17 cellular contexts compared by ENCODE assay signal in the genomic region with DNA sequence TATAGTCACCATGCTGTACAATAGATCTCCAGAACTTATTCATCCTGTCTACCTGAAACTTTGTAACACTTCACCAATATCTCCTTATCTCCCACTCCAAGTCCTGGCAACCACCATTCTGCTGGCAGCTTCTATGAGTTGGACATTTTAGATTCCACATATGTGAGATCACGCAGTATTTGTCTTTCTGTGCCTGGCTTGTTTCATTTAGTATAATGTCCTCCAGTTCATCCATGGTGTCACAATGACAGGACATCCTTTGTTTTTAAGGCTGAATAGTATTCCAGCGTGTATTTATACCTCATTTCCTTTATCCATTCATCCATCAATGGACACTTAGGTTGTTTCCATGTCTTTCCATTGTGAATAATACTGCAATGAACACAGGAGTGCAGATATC.
DNase-seq lines count a peak whose midpoint lies in the region; ATAC-seq and TF ChIP-seq lines count a peak whose summit lies in the region.
"Had no signal": no experiment of that assay in that cellular context is flagged by ENCODE, and none has a peak within 500 bp of the region (broad histone marks: within the 10 kb centered on the region; RNA-seq: fewer than 3 reads in every experiment).

No MANE protein-coding gene starts in this region.

- ATAC-seq in heart left ventricle (peak in 3 of 4 donors; percentile 24 to 70 (median 31)), HG03097 (IDR thresholded peaks at IDR 0.05; ENCODE audit: low FRiP score, unreplicated experiment) (no peak)

- peaks cover 0 to 5% (median 0%) of the 10 kb centered on the region in 12 donors for H3K9me3 ChIP-seq in heart left ventricle
- H3K9me3 ChIP-seq in ascending aorta: no peaks in the 10 kb centered on the region
- H3K9me3 ChIP-seq: BLaER1, Caco-2 had no signal

- no peak for TF ChIP-seq POLR2A in heart left ventricle (IDR thresholded peaks at IDR 0.05)

- 50 to 58% (median 54%) methylated on average over 2 of the region's 2 CpGs for WGBS in heart left ventricle, 4 donors

- H3K36me3 ChIP-seq in heart left ventricle (no peaks in the 10 kb centered on the region), ascending aorta (no peaks in the 10 kb centered on the region)
- H3K36me3 ChIP-seq: BLaER1 had no signal

- H3K27ac ChIP-seq in heart left ventricle: no peak overlapping the region
- H3K27ac ChIP-seq in ascending aorta: no peak overlapping the region
- H3K27ac ChIP-seq: BLaER1, HL-60 had no signal

- H3K4me3 ChIP-seq in heart left ventricle: no peak overlapping the region
- no peak overlapping the region for H3K4me3 ChIP-seq in ascending aorta
- H3K4me3 ChIP-seq: BLaER1 had no signal

- in situ Hi-C loops in KBM-7 (cut with MboI; ENCODE audit: low pct_unique_long_range_greater_than_20kb, low sequenced_read_pairs): no loop called here

- no peak for TF ChIP-seq CTCF in heart left ventricle (IDR thresholded peaks at IDR 0.05)
- TF ChIP-seq CTCF in ascending aorta (IDR thresholded peaks at IDR 0.05): no peak

- intact Hi-C loops in heart left ventricle (cut with DNase I): loop anchor here in 2 of 10 donors (10.0 kb wide), 2 partner anchors 138 to 148 kb away; no protein-coding TSS in a partner anchor
- intact Hi-C loops in cardiac septum (cut with DNase I): no loop called here
- intact Hi-C loops in ascending aorta (cut with DNase I): no loop called here

- DNase-seq in heart left ventricle (peak in 1 of 5 donors; percentile 30), cardiac septum (ENCODE audit: low spot score) (no peak), dermis blood vessel endothelial cell (peak; percentile 25), lung microvascular endothelial cell (ENCODE audit: low read depth in 2 of 2) (peak; percentile 38 to 96), ascending aorta (ENCODE audit: low spot score in 2 of 2) (no peak), KBM-7 (no peak)
- DNase-seq: 8988T; AML-193; Caco-2; CD8-positive, alpha-beta memory T cell; DND-41; GDM1; HCEC 1CT; HFFc6 had no signal

- H3K4me1 ChIP-seq in heart left ventricle: no peaks in the 10 kb centered on the region
- H3K4me1 ChIP-seq in ascending aorta: peaks cover 0 to 3% of the 10 kb centered on the region in 2 donors
- H3K4me1 ChIP-seq: BLaER1, Caco-2 had no signal

- H3K27me3 ChIP-seq in heart left ventricle (no peaks in the 10 kb centered on the region), ascending aorta (no peaks in the 10 kb centered on the region)
- H3K27me3 ChIP-seq: BLaER1 had no signal

Comparison
In these comparisons a context has a peak if more than half of its experiments do, and no peak if none do; other contexts are left out.
1. DNase-seq: peak in dermis blood vessel endothelial cell (single experiment) and lung microvascular endothelial cell (2 of 2); none in cardiac septum (single experiment), ascending aorta (0 of 2) and KBM-7 (single experiment).